ENCODE assay signal across 9 cellular contexts in genomic region chr3:117019082-117019713, GRCh38.
DNase-seq lines count a peak whose midpoint lies in the region; ATAC-seq, FAIRE-seq and TF ChIP-seq lines count a peak whose summit lies in the region.
"Had no signal": no experiment of that assay in that cellular context is flagged by ENCODE, and none has a peak within 500 bp of the region (broad histone marks: within the 10 kb centered on the region; RNA-seq: fewer than 3 reads in every experiment).

No MANE protein-coding gene starts in this region.

- dilution Hi-C loops in endothelial cell of umbilical vein (cut with MboI; ENCODE audit: extremely low pct_ligation_motif_present, low sequenced_read_pairs) = no loop called here

- DNase-seq in AG09319 (ENCODE audit: extremely low read depth, low read depth) (peak; percentile 36), NCI-H1092 (lab: John Stamatoyannopoulos, UW) (peak; percentile 66), endothelial cell of umbilical vein (ENCODE audit: low read depth, low spot score) (peak; percentile 67), midbrain (lab: John Stamatoyannopoulos, UW) (peak; percentile 89), NCI-H226 (no peak)

- TF ChIP-seq CTCF in AG09319 (IDR thresholded peaks at IDR 0.05; ENCODE audit: low read depth, low read length) (peak; percentile 87), GM12875 (IDR thresholded peaks at IDR 0.05; ENCODE audit: borderline replicate concordance, insufficient read depth, low read depth, low read length) (peak; percentile 71), endothelial cell of umbilical vein (IDR thresholded peaks at IDR 0.05; ENCODE audit: extremely low read depth in 1 of 2, insufficient read depth in 1 of 2, low read depth in 1 of 2, low read length in 2 of 2) (peak; percentile 73 to 78)

- no peaks in the 10 kb centered on the region for H3K79me2 ChIP-seq in endothelial cell of umbilical vein (ENCODE audit: control insufficient read depth, insufficient read depth, low read length)

- no TSS peak for BruUV-seq in endothelial cell of umbilical vein (replicated peaks; lab: Mats Ljungman, UMichigan)

- peak; percentile 70 for ATAC-seq in HG02798 (IDR thresholded peaks at IDR 0.05; ENCODE audit: poor library complexity, unreplicated experiment)
- peak; percentile 98 for ATAC-seq in SK-N-SH treated with all-trans-retinoic acid at 6 μM for 48 hours
- ATAC-seq: T-cell had no signal

- no peaks in the 10 kb centered on the region for H3K9me3 ChIP-seq in endothelial cell of umbilical vein (replicated peaks; ENCODE audit: control insufficient read depth, insufficient read depth, low read length)

- peaks cover 4 to 9% of the 10 kb centered on the region in 2 experiments for H3K27me3 ChIP-seq in endothelial cell of umbilical vein (ENCODE audit: control insufficient read depth in 2 of 2, insufficient read depth in 2 of 2, low read length in 2 of 2)

- no peaks in the 10 kb centered on the region for H4K20me1 ChIP-seq in endothelial cell of umbilical vein (replicated peaks; ENCODE audit: control insufficient read depth, extremely low read depth, insufficient read depth, low read length)

- peak overlapping the region; percentile 56 for H2AFZ ChIP-seq in endothelial cell of umbilical vein (ENCODE audit: low read depth, low read length)

- no peaks in the 10 kb centered on the region for H3K4me1 ChIP-seq in endothelial cell of umbilical vein (ENCODE audit: control insufficient read depth, extremely low read depth, insufficient read depth, low read length)

- H3K36me3 ChIP-seq in endothelial cell of umbilical vein (ENCODE audit: control insufficient read depth in 2 of 2, extremely low read depth in 1 of 2, insufficient read depth in 2 of 2, low read length in 2 of 2) = no peaks in the 10 kb centered on the region

- H3K4me3 ChIP-seq in GM12875 (ENCODE audit: low read depth, low read length) (no peak overlapping the region), endothelial cell of umbilical vein (replicated peaks in 1 of 3; ENCODE audit: insufficient read depth in 1 of 3, low read depth in 1 of 3, low read length in 3 of 3) (no peak overlapping the region)

- no peaks in the 10 kb centered on the region for H3K9me1 ChIP-seq in endothelial cell of umbilical vein (replicated peaks; ENCODE audit: control insufficient read depth, extremely low read depth, insufficient read depth, low read length)

- POLR2A ChIA-PET in endothelial cell of umbilical vein (lab: Charles Lee) = no interaction called here

- peak; percentile 92 for FAIRE-seq in endothelial cell of umbilical vein (lab: Jason Lieb, UNC)

- intact Hi-C loops in endothelial cell of umbilical vein (cut with micrococcal nuclease) = loop anchor here (1.0 to 10.0 kb wide), 8 partner anchors 40 to 978 kb away; no protein-coding TSS in a partner anchor

- H3K4me2 ChIP-seq in endothelial cell of umbilical vein (ENCODE audit: insufficient read depth, low read length) = peak overlapping the region; percentile 50

- CTCF ChIA-PET in endothelial cell of umbilical vein (lab: Charles Lee) = interaction anchor here (0.6 to 2.7 kb wide), 33 partner anchors 9 to 1865 kb away, joined by 3 to 27 read pairs (median 4); no protein-coding TSS in a partner anchor

- no peak overlapping the region for H3K9ac ChIP-seq in endothelial cell of umbilical vein (replicated peaks; ENCODE audit: extremely low read depth, insufficient read depth, low read length)

- no peak for TF ChIP-seq POLR2A in endothelial cell of umbilical vein (IDR thresholded peaks at IDR 0.05; ENCODE audit: low read depth, low read length)

- no peak overlapping the region for H3K27ac ChIP-seq in endothelial cell of umbilical vein (ENCODE audit: insufficient read depth, low read depth, low read length)

TF ChIP-seq in SK-N-SH treated with all-trans-retinoic acid at 6 μM for 48 hours, 23 proteins besides CTCF, POLR2A, EP300 and RAD21:
- TF ChIP-seq ZNF565 (CRISPR knock-in tag; conservative IDR thresholded peaks at IDR 0.05; ENCODE audit: low read depth) (no peak), TCF4 (CRISPR knock-in tag; IDR thresholded peaks at IDR 0.05; ENCODE audit: borderline replicate concordance) (peak; percentile 37; the same call in 1 of the 2 replicates), CSRNP3 (CRISPR knock-in tag; IDR thresholded peaks at IDR 0.05) (no peak)

TF ChIP-seq in endothelial cell of umbilical vein, 7 proteins besides CTCF, POLR2A, EP300 and RAD21:
- peak; percentile 71 for TF ChIP-seq GATA2 (IDR thresholded peaks at IDR 0.05; ENCODE audit: insufficient read depth, insufficient read length, low read depth, low read length)
- TF ChIP-seq, protein P1, sequence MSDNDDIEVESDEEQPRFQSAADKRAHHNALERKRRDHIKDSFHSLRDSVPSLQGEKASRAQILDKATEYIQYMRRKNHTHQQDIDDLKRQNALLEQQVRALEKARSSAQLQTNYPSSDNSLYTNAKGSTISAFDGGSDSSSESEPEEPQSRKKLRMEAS (IDR thresholded peaks at IDR 0.05; ENCODE audit: insufficient read depth, insufficient read length) = no peak
